ENCODE assay signal across 9 cellular contexts in the genomic region with DNA sequence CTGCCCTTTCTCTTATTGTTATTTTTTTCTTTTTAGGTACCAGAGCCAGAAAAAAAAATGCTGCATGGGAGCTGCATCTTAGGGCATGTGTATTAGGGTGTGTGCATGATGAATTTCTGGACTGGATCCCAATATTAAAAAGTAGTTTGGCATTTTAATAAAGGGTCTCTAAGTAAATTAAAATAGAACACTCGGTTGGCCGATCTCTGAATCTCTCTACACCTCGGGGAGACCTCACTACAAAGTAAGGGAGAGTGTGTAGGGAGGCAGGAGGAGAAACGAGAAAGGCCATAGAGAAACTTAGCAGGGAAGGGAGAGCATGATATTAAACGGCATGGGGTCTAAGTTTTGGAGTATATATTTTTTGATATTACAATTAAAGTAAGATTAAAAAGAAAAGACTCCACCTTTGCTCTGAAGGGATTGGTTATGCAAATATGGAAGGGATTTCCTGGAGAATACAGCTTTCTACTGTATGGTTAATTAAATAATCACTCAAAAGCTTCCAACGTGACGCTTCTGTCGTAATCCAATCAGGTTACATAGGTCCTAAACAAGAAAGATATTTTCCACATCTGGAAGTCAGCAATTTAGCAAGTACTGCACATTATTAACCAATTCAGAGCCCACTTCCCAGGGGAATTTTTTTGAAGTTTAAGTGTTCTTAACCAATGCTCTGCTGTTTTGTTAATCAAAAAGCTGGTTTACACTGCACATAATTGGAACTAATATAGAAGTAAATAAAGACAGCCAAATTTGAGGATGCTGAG. TPM values are rescaled to one million over a fixed set of nuclear protein-coding genes. Genes with fewer than 3 reads are reported as not detected.
DNase-seq lines count a peak whose midpoint lies in the region; ATAC-seq, FAIRE-seq and TF ChIP-seq lines count a peak whose summit lies in the region.
"Had no signal": no experiment of that assay in that cellular context is flagged by ENCODE, and none has a peak within 500 bp of the region (broad histone marks: within the 10 kb centered on the region; RNA-seq: fewer than 3 reads in every experiment).

No MANE protein-coding gene starts in this region.

- H3K9me3 ChIP-seq in A673 (ENCODE audit: low read depth, low read length, poor library complexity, severe bottlenecking) = no peaks in the 10 kb centered on the region
- H3K9me3 ChIP-seq in H1 (ENCODE audit: insufficient read depth in 2 of 2, low read depth in 1 of 2, low read length in 1 of 2) = no peaks in the 10 kb centered on the region
- H3K9me3 ChIP-seq in muscle layer of duodenum (ENCODE audit: control insufficient read depth in 1 of 2, low read length in 2 of 2) = no peaks in the 10 kb centered on the region

- H2AK5ac ChIP-seq in H1 (ENCODE audit: low read depth, low read length) = no peak overlapping the region

- H3K27me3 ChIP-seq in A673 (replicated peaks; ENCODE audit: insufficient read depth, low read depth, low read length, poor library complexity) = no peaks in the 10 kb centered on the region
- H3K27me3 ChIP-seq in H1 (replicated peaks in 1 of 4; ENCODE audit: control insufficient read depth in 3 of 4, extremely low read depth in 1 of 4, insufficient read depth in 3 of 4, low read length in 3 of 4) = peaks cover 32 to 57% (median 54%) of the 10 kb centered on the region in 4 experiments
- no peaks in the 10 kb centered on the region for H3K27me3 ChIP-seq in muscle layer of duodenum (ENCODE audit: low read depth, low read length)

- TF ChIP-seq POLR2A in H1 (IDR thresholded peaks at IDR 0.05; ENCODE audit: control extremely low read depth in 1 of 2, low read depth in 2 of 2, low read length in 2 of 2) = no peak

- H3K4me3 ChIP-seq in A673 (ENCODE audit: low read depth, low read length, poor library complexity, severe bottlenecking) (peak overlapping the region; percentile 47), H1 (ENCODE audit: extremely low read depth in 1 of 4, insufficient read depth in 2 of 4, low read depth in 3 of 4, low read length in 4 of 4) (peak overlapping the region in 1 of 4 experiments; percentile 46; a peak in 1 of 8 replicates), muscle layer of duodenum (ENCODE audit: low read depth in 1 of 2, low read length in 2 of 2) (peak overlapping the region; percentile 47 to 60)

- H3K18ac ChIP-seq in H1 (ENCODE audit: extremely low read depth, low read length) = no peak overlapping the region

- peak overlapping the region; percentile 42 to 57; a peak in 3 of 4 replicates for H3K4me2 ChIP-seq in H1 (ENCODE audit: insufficient read depth in 1 of 2, low read depth in 2 of 2, low read length in 2 of 2)

- CTCF ChIA-PET in A673 (lab: Charles Lee) (interaction anchor here (0.5 kb wide), 1 partner anchor 1316 kb away, joined by 10 read pairs; no protein-coding TSS in a partner anchor), H1 (lab: Charles Lee; ENCODE audit: partially characterized antibody) (interaction anchor here (0.7 to 1.7 kb wide), 4 partner anchors 10 to 77 kb away, joined by 3 to 6 read pairs (median 4); no protein-coding TSS in a partner anchor), GM10248 (lab: Yijun Ruan, JAX) (interaction anchor here (1.4 kb wide), 1 partner anchor 41 kb away, joined by 3 read pairs; no protein-coding TSS in a partner anchor)

- H2BK15ac ChIP-seq in H1 (ENCODE audit: low read length) = no peak overlapping the region

- TF ChIP-seq RAD21 in H1 (IDR thresholded peaks at IDR 0.05 in 1 of 2, conservative IDR thresholded peaks at IDR 0.05 in 1 of 2; ENCODE audit: low read depth in 2 of 2, low read length in 2 of 2) = no peak

- intact Hi-C loops in A673 (cut with micrococcal nuclease; ENCODE audit: unreplicated experiment) = loop anchor here (2.0 to 10.0 kb wide), 4 partner anchors 204 to 1231 kb away; no protein-coding TSS in a partner anchor

- no peak overlapping the region for H2AFZ ChIP-seq in H1 (ENCODE audit: low read length)

- no peak for FAIRE-seq in H1 (lab: Jason Lieb, UNC)

- no peaks in the 10 kb centered on the region for H3K79me2 ChIP-seq in H1 (ENCODE audit: control insufficient read depth in 1 of 2, insufficient read depth in 2 of 2, low read length in 2 of 2)

- H3K23me2 ChIP-seq in H1 (ENCODE audit: low read depth, low read length) = peaks cover 22% of the 10 kb centered on the region

- H2BK20ac ChIP-seq in H1 (ENCODE audit: low read length) = no peak overlapping the region

- no peak overlapping the region for H4K91ac ChIP-seq in H1 (replicated peaks; ENCODE audit: insufficient read length, low read length)

- no peak overlapping the region for H4K5ac ChIP-seq in H1 (ENCODE audit: insufficient read length, low read depth, low read length)

- BruUV-seq in A673 (replicated peaks; lab: Mats Ljungman, UMichigan) = TSS peak; percentile 16

- H2BK5ac ChIP-seq in H1 (ENCODE audit: low read depth, low read length) = no peak overlapping the region

- POLR2A ChIA-PET in A673 (lab: Charles Lee; ENCODE audit: low non-redundant PET) (no interaction called here), H1 (lab: Charles Lee; ENCODE audit: partially characterized antibody) (interaction anchor here (0.6 to 1.1 kb wide), 2 partner anchors 10 to 523 kb away, joined by 3 to 4 read pairs; no protein-coding TSS in a partner anchor), GM10248 (lab: Yijun Ruan, JAX) (no interaction called here)

- H3K14ac ChIP-seq in H1 (ENCODE audit: insufficient read length) = no peak overlapping the region

- WGBS in H1 (ENCODE audit: extremely low coverage in 1 of 2, insufficient coverage in 1 of 2, insufficient read length in 1 of 2, insufficient replicate concordance in 2 of 2, low coverage in 1 of 2, low lambda C conversion rate in 2 of 2, missing lambda C conversion rate in 1 of 2), 2 experiments = 12% methylated on average over 8 of the region's 8 CpGs; no CpG with 5 or more reads in 1 of the 2 experiments

- H3K27ac ChIP-seq in A673 (ENCODE audit: low read depth, low read length, poor library complexity, severe bottlenecking) (peak overlapping the region; percentile 85), H1 (ENCODE audit: low read depth, low read length) (no peak overlapping the region), muscle layer of duodenum (ENCODE audit: low read length) (peak overlapping the region; percentile 75)

- no peak overlapping the region for H3K9ac ChIP-seq in H1 (replicated peaks in 1 of 4; ENCODE audit: extremely low read depth in 1 of 4, low read depth in 3 of 4, low read length in 3 of 4)

- no peak overlapping the region for H2BK120ac ChIP-seq in H1 (replicated peaks; ENCODE audit: low read depth, low read length)

- H2BK12ac ChIP-seq in H1 (ENCODE audit: low read depth, low read length) = no peak overlapping the region

- no peak overlapping the region for H4K8ac ChIP-seq in H1 (ENCODE audit: extremely low read depth, insufficient read depth, low read length)

- peaks cover 29% of the 10 kb centered on the region for H3K4me1 ChIP-seq in A673 (ENCODE audit: insufficient read depth, low read length, poor library complexity, severe bottlenecking)
- peaks cover 4 to 17% (median 5%) of the 10 kb centered on the region in 4 experiments; a peak in 6 of 7 replicates for H3K4me1 ChIP-seq in H1 (replicated peaks in 1 of 4; ENCODE audit: control insufficient read depth in 3 of 4, insufficient read depth in 4 of 4, low read length in 3 of 4)
- peaks cover 0 to 25% of the 10 kb centered on the region in 2 donors for H3K4me1 ChIP-seq in muscle layer of duodenum (ENCODE audit: control insufficient read depth in 1 of 2, insufficient read depth in 2 of 2, low read length in 2 of 2)

- no peak for ATAC-seq in GM21529 (IDR thresholded peaks at IDR 0.05; ENCODE audit: unreplicated experiment)

- no peak for TF ChIP-seq EP300 in H1 (IDR thresholded peaks at IDR 0.05; ENCODE audit: borderline replicate concordance in 1 of 2, low read depth in 2 of 2, low read length in 2 of 2)

- H3K79me1 ChIP-seq in H1 (ENCODE audit: low read depth, low read length) = no peaks in the 10 kb centered on the region

- H3K23ac ChIP-seq in H1 (ENCODE audit: insufficient read length) = no peak overlapping the region

- H3K4ac ChIP-seq in H1 (replicated peaks; ENCODE audit: insufficient read length, low read depth, low read length) = no peak overlapping the region

- H4K20me1 ChIP-seq in H1 (replicated peaks in 1 of 2; ENCODE audit: control insufficient read depth in 1 of 2, insufficient read depth in 2 of 2, low read length in 2 of 2) = peaks cover 0 to 2% of the 10 kb centered on the region in 2 experiments

- TF ChIP-seq CTCF in A673 (conservative IDR thresholded peaks at IDR 0.05; ENCODE audit: low read depth, low read length) = no peak
- TF ChIP-seq CTCF in H1 (IDR thresholded peaks at IDR 0.05; ENCODE audit: control extremely low read depth in 1 of 3, insufficient read depth in 1 of 3, low read depth in 1 of 3, low read length in 3 of 3) = no peak
- no peak for TF ChIP-seq CTCF in GM10248 (IDR thresholded peaks at IDR 0.05; ENCODE audit: control extremely low read depth, extremely low read depth, low read depth, missing control alignments)

- DNase-seq in A673 (ENCODE audit: low spot score) (peak; percentile 91), NCI-H446 (lab: John Stamatoyannopoulos, UW) (peak; percentile 54 to 59), H1 (ENCODE audit: low read depth in 1 of 2, low spot score in 2 of 2) (no peak), hippocampal formation (lab: John Stamatoyannopoulos, UW) (no peak), GM10248 (ENCODE audit: extremely low spot score) (no peak), activated T-cell treated with anti-CD3 and anti-CD28 coated beads for 4 hours (no peak)
- DNase-seq: NCI-H2081 treated with DMSO at 0.1 percent for 48 hours had no signal

- no peak overlapping the region for H3K56ac ChIP-seq in H1 (replicated peaks; ENCODE audit: insufficient read length, low read depth, low read length)

- H3K36me3 ChIP-seq in A673 (ENCODE audit: insufficient read depth, low read length, poor library complexity, severe bottlenecking) (no peaks in the 10 kb centered on the region), H1 (ENCODE audit: control insufficient read depth in 2 of 4, insufficient read depth in 4 of 4, low read length in 3 of 4) (no peaks in the 10 kb centered on the region), muscle layer of duodenum (ENCODE audit: control insufficient read depth in 1 of 2, insufficient read depth in 2 of 2, low read length in 2 of 2) (peaks cover 0 to 15% of the 10 kb centered on the region in 2 donors)

TF ChIP-seq in H1, 55 proteins besides CTCF, POLR2A, EP300 and RAD21 (continues in another document):
- TF ChIP-seq JUN (IDR thresholded peaks at IDR 0.05; ENCODE audit: low read depth, low read length) = no peak

RNA-seq across cellular contexts. Expression of gene ZEB2, which starts 1.0 kb away (rescaled TPM):
- total RNA-seq in A673 (2021) = 146 TPM in 2 replicates
- 0.13 TPM in 1 of 2 replicates, not detected in the other for total RNA-seq in H1 (2021; fragmentation: NEBNext Ultra II Directional; extraction: Animal tissue kit (Norgen Biotek cat#: 25700))
- 0.22 and 0.38 TPM in 2 replicates for polyA plus RNA-seq in H1 (2011; rRNA removed)
- polyA plus RNA-seq in H1 (2011; cell fraction: cytosol; rRNA removed) = 0.40 TPM
- 1.00 TPM for polyA plus RNA-seq in H1 (2011; cell fraction: nucleus; rRNA removed)
- 0.46 to 0.78 TPM (median 0.66 TPM) in 4 replicates for polyA plus RNA-seq in H1 (2012, experiment 1 of 2)
- 0.07 TPM for polyA plus RNA-seq in H1 (2012, experiment 2 of 2)
- 0.04 TPM for polyA plus RNA-seq in H1 (2013, experiment 1 of 2)
- 0.04 TPM for polyA plus RNA-seq in H1 (2013, experiment 2 of 2)
- 1.2 and 1.6 TPM in 2 replicates for polyA minus RNA-seq in H1 (2011; rRNA and poly(A)+ RNA removed)
- polyA minus RNA-seq in H1 (2011; cell fraction: cytosol; rRNA and poly(A)+ RNA removed) = 1.8 TPM
- 3.4 TPM for polyA minus RNA-seq in H1 (2011; cell fraction: nucleus; rRNA and poly(A)+ RNA removed)

Comparison
In these comparisons a context has a peak if more than half of its experiments do, and no peak if none do; other contexts are left out.
1. DNase-seq: peak in A673 (single experiment) and NCI-H446 (2 of 2); none in H1 (0 of 2), hippocampal formation (0 of 2), GM10248 (single experiment) and activated T-cell treated with anti-CD3 and anti-CD28 coated beads for 4 hours (single experiment).
2. RNA of gene ZEB2, which starts 1.0 kb away (total RNA-seq): 146 TPM in A673; 0.13 TPM in H1; every median in the first group is over 100 times any median in the second.